10 cellular contexts compared by ENCODE assay signal in genomic region chr17:76560036-76560876, GRCh38. TPM values are rescaled to one million over a fixed set of nuclear protein-coding genes. Genes with fewer than 3 reads are reported as not detected.
DNase-seq lines count a peak whose midpoint lies in the region; ATAC-seq, FAIRE-seq and TF ChIP-seq lines count a peak whose summit lies in the region.
"Had no signal": no experiment of that assay in that cellular context is flagged by ENCODE, and none has a peak within 500 bp of the region (broad histone marks: within the 10 kb centered on the region; RNA-seq: fewer than 3 reads in every experiment).

No MANE protein-coding gene starts in this region.

- peaks cover 50 to 65% of the 10 kb centered on the region in 2 donors for H3K4me1 ChIP-seq in left lung

- peaks cover 0 to 31% of the 10 kb centered on the region in 2 donors for H3K36me3 ChIP-seq in left lung

- H3K9me3 Mint-ChIP-seq in stimulated activated naive CD8-positive, alpha-beta T cell treated with anti-CD3 and anti-CD28 coated beads, Interleukin-15, Interleukin-2, amounts not matched to agents 100 ng/mL and 50 ng/mL, for 24 hours = no peaks in the 10 kb centered on the region
- no peaks in the 10 kb centered on the region for H3K9me3 Mint-ChIP-seq in WTC11

- FAIRE-seq in GM19239 (lab: Jason Lieb, UNC) = no peak

- H3K4me3 ChIP-seq in left lung = peak overlapping the region in 1 of 2 donors; percentile 88

- intact Hi-C loops in left lung (cut with DNase I) = loop anchor here in 1 of 2 donors (5.0 kb wide), 1 partner anchor 62 kb away; no protein-coding TSS in a partner anchor

- ATAC-seq in stimulated activated naive CD8-positive, alpha-beta T cell treated with anti-CD3 and anti-CD28 coated beads, Interleukin-15, Interleukin-2, amounts not matched to agents 100 U/mL and 50 U/mL, for 24 hours = no peak
- no peak for ATAC-seq in WTC11
- ATAC-seq in left lung = no peak

- no peak for DNase-seq in stimulated activated naive CD8-positive, alpha-beta T cell treated with anti-CD3 and anti-CD28 coated beads, Interleukin-15, Interleukin-2, amounts not matched to agents 100 U/mL and 50 U/mL, for 24 hours
- DNase-seq in WTC11 (ENCODE audit: low spot score) = no peak
- no peak for DNase-seq in left lung
- no peak for DNase-seq in NCI-H526 (lab: John Stamatoyannopoulos, UW)
- no peak for DNase-seq in GM19239 (ENCODE audit: insufficient read length, low spot score)
- no peak for DNase-seq in mesenteric fat pad (ENCODE audit: low spot score)
- DNase-seq in stimulated activated CD4-positive, alpha-beta T cell treated with anti-CD3 and anti-CD28 coated beads, Interleukin-2, amount 100 ng/mL, for 24 hours = no peak

- H3K36me3 Mint-ChIP-seq in stimulated activated naive CD8-positive, alpha-beta T cell treated with anti-CD3 and anti-CD28 coated beads, Interleukin-15, Interleukin-2, amounts not matched to agents 100 ng/mL and 50 ng/mL, for 24 hours (ENCODE audit: low read depth) = peaks cover 70% of the 10 kb centered on the region
- peaks cover 65% of the 10 kb centered on the region for H3K36me3 Mint-ChIP-seq in WTC11

- H3K27ac ChIP-seq in left lung = peak overlapping the region; percentile 70 to 75

- no peaks in the 10 kb centered on the region for H3K9me3 ChIP-seq in left lung

- CTCF ChIA-PET in WTC11 (lab: Charles Lee) = interaction anchor here (0.8 to 2.3 kb wide), 5 partner anchors 20 to 148 kb away, joined by 3 to 7 read pairs (median 3); partner anchors contain the start of gene PRCD

- no peaks in the 10 kb centered on the region for H3K27me3 Mint-ChIP-seq in stimulated activated naive CD8-positive, alpha-beta T cell treated with anti-CD3 and anti-CD28 coated beads, Interleukin-15, Interleukin-2, amounts not matched to agents 100 ng/mL and 50 ng/mL, for 24 hours
- no peaks in the 10 kb centered on the region for H3K27me3 Mint-ChIP-seq in WTC11 (ENCODE audit: low read depth)

- H3K27ac Mint-ChIP-seq in stimulated activated naive CD8-positive, alpha-beta T cell treated with anti-CD3 and anti-CD28 coated beads, Interleukin-15, Interleukin-2, amounts not matched to agents 100 ng/mL and 50 ng/mL, for 24 hours = peak overlapping the region; percentile 100
- H3K27ac Mint-ChIP-seq in WTC11 = peak overlapping the region; percentile 91

- peaks cover 73% of the 10 kb centered on the region for H3K4me1 Mint-ChIP-seq in stimulated activated naive CD8-positive, alpha-beta T cell treated with anti-CD3 and anti-CD28 coated beads, Interleukin-15, Interleukin-2, amounts not matched to agents 100 ng/mL and 50 ng/mL, for 24 hours (ENCODE audit: low read depth)
- peaks cover 47% of the 10 kb centered on the region for H3K4me1 Mint-ChIP-seq in WTC11

- H3K27me3 ChIP-seq in left lung = no peaks in the 10 kb centered on the region

- POLR2A ChIA-PET in WTC11 (lab: Charles Lee) = interaction anchor here (0.7 kb wide), 1 partner anchor 1410 kb away, joined by 8 read pairs; no protein-coding TSS in a partner anchor

- H3K4me3 Mint-ChIP-seq in stimulated activated naive CD8-positive, alpha-beta T cell treated with anti-CD3 and anti-CD28 coated beads, Interleukin-15, Interleukin-2, amounts not matched to agents 100 ng/mL and 50 ng/mL, for 24 hours = peak overlapping the region; percentile 100
- peak overlapping the region; percentile 97 for H3K4me3 Mint-ChIP-seq in WTC11

- TF ChIP-seq CTCF in WTC11 (IDR thresholded peaks at IDR 0.05) (no peak), left lung (IDR thresholded peaks at IDR 0.05) (no peak)

TF ChIP-seq in WTC11, 78 proteins besides CTCF, POLR2A, EP300 and RAD21:
- TF ChIP-seq ERG (CRISPR knock-in tag; IDR thresholded peaks at IDR 0.05) (no peak), ZNF317 (CRISPR knock-in tag; IDR thresholded peaks at IDR 0.05; ENCODE audit: borderline replicate concordance, low read depth) (no peak), RORB (CRISPR knock-in tag; IDR thresholded peaks at IDR 0.05) (no peak), ATF2 (CRISPR knock-in tag; IDR thresholded peaks at IDR 0.05; ENCODE audit: borderline replicate concordance, low read depth) (no peak)

RNA-seq across cellular contexts. Expression of gene PRCD, which starts 20.4 kb away (rescaled TPM):
- total RNA-seq in WTC11 (2021) = 2.7 to 4.5 TPM (median 4.0 TPM) in 3 replicates
- total RNA-seq in left lung = 1 to 10 TPM; 1.3 to 2.9 TPM
- 5.4 TPM for total RNA-seq in mesenteric fat pad
- total RNA-seq: H4 had no signal

RNA-seq across cellular contexts. Expression of gene CYGB, which starts 22.7 kb away (rescaled TPM):
- total RNA-seq in WTC11 (2021) = 3.6 to 5.3 TPM (median 5.1 TPM) in 3 replicates
- total RNA-seq in left lung = 10 to 100 TPM; 10.2 to 13.7 TPM
- total RNA-seq in mesenteric fat pad = 55.6 TPM

RNA-seq across cellular contexts. Expression of gene ST6GALNAC2, which starts 25.4 kb away (rescaled TPM):
- 0.30 TPM in 1 of 3 replicates, not detected in the others for total RNA-seq in WTC11 (2021)
- total RNA-seq in left lung = 10 to 100 TPM; 17.5 to 30.2 TPM
- total RNA-seq in mesenteric fat pad = 5.5 TPM
- total RNA-seq: lung microvascular endothelial cell had no signal

RNA-seq across cellular contexts. Expression of gene RHBDF2, which starts 59.0 kb away (rescaled TPM):
- 28.6 to 33.0 TPM (median 31.5 TPM) in 3 replicates for total RNA-seq in WTC11 (2021)
- total RNA-seq in left lung = 10 to 100 TPM; 24.9 to 61.7 TPM
- total RNA-seq in mesenteric fat pad = 52.7 TPM
